Comparison of ENCODE assay signal across 10 cellular contexts in genomic region chr6:42742116-42742894, GRCh38. TPM values are rescaled to one million over a fixed set of nuclear protein-coding genes. Genes with fewer than 3 reads are reported as not detected.
DNase-seq lines count a peak whose midpoint lies in the region; ATAC-seq and TF ChIP-seq lines count a peak whose summit lies in the region.
"Had no signal": no experiment of that assay in that cellular context is flagged by ENCODE, and none has a peak within 500 bp of the region (broad histone marks: within the 10 kb centered on the region; RNA-seq: fewer than 3 reads in every experiment).

No MANE protein-coding gene starts in this region.

- H3K27ac ChIP-seq in SK-N-MC, result peak overlapping the region; percentile 23; the same call in 1 of the 2 replicates

- TF ChIP-seq CTCF in GM13977 (IDR thresholded peaks at IDR 0.05; ENCODE audit: extremely low read depth, insufficient read depth, missing control alignments), result no peak

- in situ Hi-C loops in Caki2 (cut with HindIII; ENCODE audit: low pct_unique_long_range_greater_than_20kb, low sequenced_read_pairs) (no loop called here), GM13977 (cut with MboI; ENCODE audit: low pct_unique_long_range_greater_than_20kb, low sequenced_read_pairs, unreplicated experiment) (no loop called here)

- no peaks in the 10 kb centered on the region for H3K9me3 ChIP-seq in SK-N-MC (ENCODE audit: low read depth, low read length)

- ATAC-seq in HG02970 (IDR thresholded peaks at IDR 0.05; ENCODE audit: low FRiP score, unreplicated experiment) (no peak), HG03432 (IDR thresholded peaks at IDR 0.05; ENCODE audit: unreplicated experiment) (no peak)
- ATAC-seq: activated CD4-positive, alpha-beta T cell treated with anti-CD3 and anti-CD28 coated beads for 36 hours; esophagus mucosa had no signal

- no peak overlapping the region for H3K9ac ChIP-seq in SK-N-MC (ENCODE audit: insufficient read length)

- DNase-seq in Caki2 (ENCODE audit: low read depth) (peak; percentile 57), NCI-H1105 (lab: John Stamatoyannopoulos, UW) (peak; percentile 50), SK-N-MC (ENCODE audit: low read depth, low spot score) (no peak), iris pigment epithelial cell (ENCODE audit: low read depth) (peak; percentile 54), LoVo (ENCODE audit: low spot score) (no peak), GM13977 (ENCODE audit: low spot score) (no peak)
- DNase-seq: activated CD4-positive, alpha-beta T cell treated with anti-CD3 and anti-CD28 coated beads for 36 hours had no signal

- no peaks in the 10 kb centered on the region for H3K36me3 ChIP-seq in SK-N-MC (ENCODE audit: insufficient read depth, low read length)

- H3K4me3 ChIP-seq in SK-N-MC, result 0 out of 2 replicates have a peak overlapping the region, but pooled peaks have one; percentile 24

RNA-seq across cellular contexts. Expression of gene TBCC, which starts 3.6 kb away (rescaled TPM):
- 52.0 and 61.2 TPM in 2 replicates for total RNA-seq in Caki2 (2014; rRNA removed; shearing (Covaris generic); ENCODE audit: low replicate concordance)

RNA-seq across cellular contexts. Expression of gene PRPH2, which starts 19.9 kb away (rescaled TPM):
- total RNA-seq in Caki2 (2014; rRNA removed; shearing (Covaris generic); ENCODE audit: low replicate concordance), result not detected in 2 replicates
- total RNA-seq: activated CD4-positive, alpha-beta T cell treated with anti-CD3 and anti-CD28 coated beads for 36 hours had no signal

RNA-seq across cellular contexts. Expression of gene BICRAL, which starts 39.5 kb away (rescaled TPM):
- total RNA-seq in Caki2 (2014; rRNA removed; shearing (Covaris generic); ENCODE audit: low replicate concordance), result 1.9 TPM in 2 replicates

Comparison
In these comparisons a context has a peak if more than half of its experiments do, and no peak if none do; other contexts are left out.
1. DNase-seq: peak in Caki2 (single experiment), NCI-H1105 (single experiment) and iris pigment epithelial cell (single experiment); none in SK-N-MC (single experiment), LoVo (single experiment) and GM13977 (single experiment).